1 cellular context compared by ENCODE assay signal in genomic region chr6:53049389-53049788, GRCh38.
TF ChIP-seq lines count a peak whose summit lies in the region.

No MANE protein-coding gene starts in this region.

TF ChIP-seq in H1, 55 proteins besides CTCF, POLR2A, EP300 and RAD21 (continued from another document):
- TF ChIP-seq SP4 (IDR thresholded peaks at IDR 0.05; ENCODE audit: low read length): no peak
- no peak for TF ChIP-seq ATF2 (IDR thresholded peaks at IDR 0.05; ENCODE audit: low read length)
- no peak for TF ChIP-seq BCL11A (IDR thresholded peaks at IDR 0.05; ENCODE audit: low read depth in 2 of 2, low read length in 2 of 2)
TF ChIP-seq in H1: peak in this region for 0.
